Comparison of ENCODE assay signal across 8 cellular contexts in the genomic region with DNA sequence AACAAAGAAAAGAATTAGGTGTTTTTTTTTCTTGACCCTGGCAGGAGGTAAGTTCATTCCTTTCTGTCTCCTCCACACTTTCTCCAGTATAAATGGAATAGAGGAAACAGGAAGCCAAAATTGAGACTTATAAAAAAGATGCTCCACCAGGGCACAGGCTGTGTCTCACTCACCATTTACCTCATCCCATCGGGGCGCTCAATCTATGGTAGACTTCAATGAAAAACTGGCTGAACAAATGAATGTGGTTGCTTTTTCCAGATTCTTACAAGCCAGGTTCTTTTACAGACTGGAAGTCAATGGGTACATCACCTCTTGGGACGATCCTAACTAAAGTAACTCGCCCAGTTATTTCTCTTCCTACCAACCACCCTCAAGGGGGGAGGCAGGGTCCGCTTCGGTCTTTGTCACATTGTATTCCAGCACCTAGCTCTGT. TPM values are rescaled to one million over a fixed set of nuclear protein-coding genes. Genes with fewer than 3 reads are reported as not detected.
DNase-seq lines count a peak whose midpoint lies in the region; ATAC-seq and TF ChIP-seq lines count a peak whose summit lies in the region.

No MANE protein-coding gene starts in this region.

- intact Hi-C loops in body of pancreas (cut with DNase I), result no loop called here

- peak overlapping the region; percentile 89 for H3K27ac ChIP-seq in BLaER1
- H3K27ac ChIP-seq in HUES6 (ENCODE audit: low read depth, low read length), result no peak overlapping the region
- H3K27ac ChIP-seq in body of pancreas, result peak overlapping the region; percentile 60 to 87 (median 82)
- H3K27ac ChIP-seq in liver (ENCODE audit: low read depth in 1 of 2, low read length in 2 of 2), result peak overlapping the region; percentile 53 to 64
- H3K27ac ChIP-seq in tibial nerve, result peak overlapping the region; percentile 77 to 92 (median 84)

- H3K9me3 ChIP-seq in BLaER1 (no peaks in the 10 kb centered on the region), HUES6 (ENCODE audit: control insufficient read depth, insufficient read depth, low read depth, low read length) (no peaks in the 10 kb centered on the region), body of pancreas (no peaks in the 10 kb centered on the region), liver (ENCODE audit: control insufficient read depth in 4 of 4, low read length in 3 of 4) (no peaks in the 10 kb centered on the region), tibial nerve (no peaks in the 10 kb centered on the region)

- no peak for TF ChIP-seq CTCF in GM20000 (IDR thresholded peaks at IDR 0.05; ENCODE audit: extremely low read depth, missing control alignments)
- TF ChIP-seq CTCF in body of pancreas (IDR thresholded peaks at IDR 0.05), result no peak
- no peak for TF ChIP-seq CTCF in liver (IDR thresholded peaks at IDR 0.05; ENCODE audit: low read depth, low read length, missing input control)
- TF ChIP-seq CTCF in tibial nerve (IDR thresholded peaks at IDR 0.05), result no peak

- peak overlapping the region; percentile 92 for H3K4me3 ChIP-seq in BLaER1
- peak overlapping the region; percentile 90 for H3K4me3 ChIP-seq in HUES6 (ENCODE audit: low read depth, low read length)
- peak overlapping the region; percentile 42 to 83 for H3K4me3 ChIP-seq in body of pancreas
- peak overlapping the region; percentile 88 to 99 (median 90) for H3K4me3 ChIP-seq in liver (ENCODE audit: low read depth in 1 of 3, low read length in 3 of 3)
- H3K4me3 ChIP-seq in tibial nerve, result peak overlapping the region; percentile 71 to 86 (median 82)

- TF ChIP-seq EP300 in tibial nerve (IDR thresholded peaks at IDR 0.05), result no peak

- H3K27me3 ChIP-seq in BLaER1 (no peaks in the 10 kb centered on the region), HUES6 (ENCODE audit: control insufficient read depth, insufficient read depth, low read length) (no peaks in the 10 kb centered on the region), body of pancreas (no peaks in the 10 kb centered on the region), liver (ENCODE audit: control insufficient read depth in 4 of 4, insufficient read depth in 4 of 4, low read length in 3 of 4) (no peaks in the 10 kb centered on the region), tibial nerve (no peaks in the 10 kb centered on the region)

- H3K36me3 ChIP-seq in BLaER1, result no peaks in the 10 kb centered on the region
- H3K36me3 ChIP-seq in HUES6 (ENCODE audit: control insufficient read depth, insufficient read depth, low read length), result no peaks in the 10 kb centered on the region
- H3K36me3 ChIP-seq in body of pancreas (replicated peaks in 1 of 2; ENCODE audit: insufficient read depth in 1 of 2, low read depth in 2 of 2), result no peaks in the 10 kb centered on the region
- no peaks in the 10 kb centered on the region for H3K36me3 ChIP-seq in liver (ENCODE audit: control insufficient read depth in 4 of 4, insufficient read depth in 3 of 4, low read depth in 1 of 4, low read length in 3 of 4)
- peaks cover 0 to 13% (median 0%) of the 10 kb centered on the region in 3 donors for H3K36me3 ChIP-seq in tibial nerve

- TF ChIP-seq POLR2A in body of pancreas (IDR thresholded peaks at IDR 0.05), result no peak
- TF ChIP-seq POLR2A in tibial nerve (IDR thresholded peaks at IDR 0.05), result no peak

- no peak for TF ChIP-seq RAD21 in liver (IDR thresholded peaks at IDR 0.05)

- ATAC-seq in body of pancreas, result no peak

- H3K4me2 ChIP-seq in BLaER1, result peak overlapping the region; percentile 92

- peak overlapping the region; percentile 85 for H3K9ac ChIP-seq in BLaER1
- H3K9ac ChIP-seq in HUES6 (ENCODE audit: low read length), result peak overlapping the region; percentile 75
- peak overlapping the region; percentile 30 to 69 for H3K9ac ChIP-seq in liver (ENCODE audit: low read depth in 1 of 2, low read length in 2 of 2)

- peak; percentile 22 for DNase-seq in GM20000 (ENCODE audit: low spot score)
- no peak for DNase-seq in body of pancreas
- DNase-seq in tibial nerve (ENCODE audit: low spot score in 2 of 2), result no peak
- no peak for DNase-seq in AG08395 (ENCODE audit: low spot score)
- no peak for DNase-seq in glomerular visceral epithelial cell (ENCODE audit: extremely low spot score)

- 2 to 5% methylated on average over 6 of the region's 6 CpGs for WGBS in body of pancreas, 2 donors
- 12% methylated on average over 6 of the region's 6 CpGs for WGBS in liver
- WGBS in tibial nerve, 2 donors, result 8 to 18% methylated on average over 6 of the region's 6 CpGs

- H4K20me1 ChIP-seq in BLaER1, result no peaks in the 10 kb centered on the region

- H3K4me1 ChIP-seq in BLaER1 (peaks cover 30% of the 10 kb centered on the region), HUES6 (ENCODE audit: control insufficient read depth, insufficient read depth, low read length) (peaks cover 5% of the 10 kb centered on the region; the same call in 1 of the 2 replicates), body of pancreas (peaks cover 19% of the 10 kb centered on the region), liver (ENCODE audit: control insufficient read depth in 4 of 4, insufficient read depth in 4 of 4, low read length in 3 of 4) (peaks cover 3 to 7% (median 6%) of the 10 kb centered on the region in 4 donors), tibial nerve (peaks cover 0 to 29% (median 4%) of the 10 kb centered on the region in 4 donors)

TF ChIP-seq in liver, 16 proteins besides CTCF, POLR2A, EP300 and RAD21:
- TF ChIP-seq TAF1 (conservative IDR thresholded peaks at IDR 0.05) (no peak), HNF4A (conservative IDR thresholded peaks at IDR 0.05) (no peak), YY1 (IDR thresholded peaks at IDR 0.05) (no peak), MAX (IDR thresholded peaks at IDR 0.05) (no peak), JUND (IDR thresholded peaks at IDR 0.05) (no peak), HNF4G (IDR thresholded peaks at IDR 0.05) (no peak), GABPA (IDR thresholded peaks at IDR 0.05 in 1 of 2, conservative IDR thresholded peaks at IDR 0.05 in 1 of 2) (no peak), EGR1 (IDR thresholded peaks at IDR 0.05; ENCODE audit: low read depth in 2 of 2) (no peak), NR2F2 (IDR thresholded peaks at IDR 0.05) (no peak)
- TF ChIP-seq, protein P1, sequence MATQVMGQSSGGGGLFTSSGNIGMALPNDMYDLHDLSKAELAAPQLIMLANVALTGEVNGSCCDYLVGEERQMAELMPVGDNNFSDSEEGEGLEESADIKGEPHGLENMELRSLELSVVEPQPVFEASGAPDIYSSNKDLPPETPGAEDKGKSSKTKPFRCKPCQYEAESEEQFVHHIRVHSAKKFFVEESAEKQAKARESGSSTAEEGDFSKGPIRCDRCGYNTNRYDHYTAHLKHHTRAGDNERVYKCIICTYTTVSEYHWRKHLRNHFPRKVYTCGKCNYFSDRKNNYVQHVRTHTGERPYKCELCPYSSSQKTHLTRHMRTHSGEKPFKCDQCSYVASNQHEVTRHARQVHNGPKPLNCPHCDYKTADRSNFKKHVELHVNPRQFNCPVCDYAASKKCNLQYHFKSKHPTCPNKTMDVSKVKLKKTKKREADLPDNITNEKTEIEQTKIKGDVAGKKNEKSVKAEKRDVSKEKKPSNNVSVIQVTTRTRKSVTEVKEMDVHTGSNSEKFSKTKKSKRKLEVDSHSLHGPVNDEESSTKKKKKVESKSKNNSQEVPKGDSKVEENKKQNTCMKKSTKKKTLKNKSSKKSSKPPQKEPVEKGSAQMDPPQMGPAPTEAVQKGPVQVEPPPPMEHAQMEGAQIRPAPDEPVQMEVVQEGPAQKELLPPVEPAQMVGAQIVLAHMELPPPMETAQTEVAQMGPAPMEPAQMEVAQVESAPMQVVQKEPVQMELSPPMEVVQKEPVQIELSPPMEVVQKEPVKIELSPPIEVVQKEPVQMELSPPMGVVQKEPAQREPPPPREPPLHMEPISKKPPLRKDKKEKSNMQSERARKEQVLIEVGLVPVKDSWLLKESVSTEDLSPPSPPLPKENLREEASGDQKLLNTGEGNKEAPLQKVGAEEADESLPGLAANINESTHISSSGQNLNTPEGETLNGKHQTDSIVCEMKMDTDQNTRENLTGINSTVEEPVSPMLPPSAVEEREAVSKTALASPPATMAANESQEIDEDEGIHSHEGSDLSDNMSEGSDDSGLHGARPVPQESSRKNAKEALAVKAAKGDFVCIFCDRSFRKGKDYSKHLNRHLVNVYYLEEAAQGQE (IDR thresholded peaks at IDR 0.05), result no peak

RNA-seq across cellular contexts. Expression of gene COMMD8, which starts 0.7 kb away (rescaled TPM):
- total RNA-seq in body of pancreas, result 1 to 10 TPM; 4.6 to 9.9 TPM
- 1 to 10 TPM; 3.6 to 9.3 TPM for total RNA-seq in liver
- 10 to 100 TPM in 1 of 2 donors, 1 to 10 TPM in 1; 8.6 to 17.5 TPM for polyA plus RNA-seq in liver
- total RNA-seq in tibial nerve, result 10 to 100 TPM in 2 of 4 donors, 1 to 10 TPM in 2; 9.0 to 13.5 (median 10.5) TPM

RNA-seq across cellular contexts. Expression of gene ATP10D, which starts 22.3 kb away (rescaled TPM):
- 10 to 100 TPM; 12.5 to 24.4 TPM for total RNA-seq in body of pancreas
- total RNA-seq in liver, result 10 to 100 TPM in 1 of 2 donors, 1 to 10 TPM in 1; 5.6 to 13.6 TPM
- 1 to 10 TPM; 4.3 to 9.3 TPM for polyA plus RNA-seq in liver
- 10 to 100 TPM; 13.5 to 28.2 (median 18.0) TPM for total RNA-seq in tibial nerve
